Comparison of ENCODE assay signal across 8 cellular contexts in genomic region chr15:48331796-48332641, GRCh38. TPM values are rescaled to one million over a fixed set of nuclear protein-coding genes. Genes with fewer than 3 reads are reported as not detected.
DNase-seq lines count a peak whose midpoint lies in the region; ATAC-seq and TF ChIP-seq lines count a peak whose summit lies in the region.

No MANE protein-coding gene starts in this region.

- H3K4me2 ChIP-seq in neural progenitor cell: peak overlapping the region; percentile 90

- H3K9me3 ChIP-seq in Panc1 (ENCODE audit: control insufficient read depth, insufficient read depth, low read depth, low read length) (no peaks in the 10 kb centered on the region), neural progenitor cell (ENCODE audit: low read depth) (no peaks in the 10 kb centered on the region), subcutaneous abdominal adipose tissue (ENCODE audit: control insufficient read depth in 5 of 5, low read length in 5 of 5) (no peaks in the 10 kb centered on the region)

- peak overlapping the region; percentile 73 to 94 for H3K4me3 ChIP-seq in Panc1 (ENCODE audit: low read depth in 2 of 2, low read length in 2 of 2)
- peak overlapping the region; percentile 87 for H3K4me3 ChIP-seq in fibroblast of the aortic adventitia (ENCODE audit: low read depth, low read length)
- peak overlapping the region; percentile 83 for H3K4me3 ChIP-seq in neural progenitor cell
- peak overlapping the region; percentile 69 to 98 (median 90) for H3K4me3 ChIP-seq in subcutaneous abdominal adipose tissue (ENCODE audit: low read depth in 1 of 5, low read length in 5 of 5)

- peak; percentile 87 for ATAC-seq in Panc1

- no TSS peak for BruUV-seq in Panc1 (replicated peaks; lab: Mats Ljungman, UMichigan)

- H3K27ac ChIP-seq in Panc1 (ENCODE audit: low read length) (peak overlapping the region; percentile 93), neural progenitor cell (peak overlapping the region; percentile 66), subcutaneous abdominal adipose tissue (ENCODE audit: low read depth, low read length) (peak overlapping the region; percentile 94)

- in situ Hi-C loops in Panc1 (cut with HindIII; ENCODE audit: low pct_unique_long_range_greater_than_20kb, low sequenced_read_pairs): no loop called here

- H3K36me3 Mint-ChIP-seq in activated T-helper 2 cell treated with anti-CD3 and anti-CD28 coated beads, Interferon-gamma antibody, Interleukin-2, Interleukin-4, amounts not matched to agents 10 μg/mL and 5 μg/mL and 100 μg/mL, durations not matched to agents 14 hours and 24 hours and 36 hours (ENCODE audit: low read depth): peaks cover 51% of the 10 kb centered on the region
- peaks cover 16% of the 10 kb centered on the region for H3K36me3 Mint-ChIP-seq in neural progenitor cell

- POLR2A ChIA-PET in Panc1 (lab: Charles Lee): interaction anchor here (0.6 kb wide), 2 partner anchors 40 to 1500 kb away, joined by 6 to 9 read pairs; no protein-coding TSS in a partner anchor

- H3K4me3 Mint-ChIP-seq in activated T-helper 2 cell treated with anti-CD3 and anti-CD28 coated beads, Interferon-gamma antibody, Interleukin-2, Interleukin-4, amounts not matched to agents 10 μg/mL and 5 μg/mL and 100 μg/mL, durations not matched to agents 14 hours and 24 hours and 36 hours (ENCODE audit: low read depth): peak overlapping the region; percentile 99
- H3K4me3 Mint-ChIP-seq in neural progenitor cell: peak overlapping the region; percentile 97

- peaks cover 19% of the 10 kb centered on the region for H3K4me1 ChIP-seq in Panc1 (ENCODE audit: control insufficient read depth, insufficient read depth, low read length)
- peaks cover 24% of the 10 kb centered on the region for H3K4me1 ChIP-seq in neural progenitor cell
- H3K4me1 ChIP-seq in subcutaneous abdominal adipose tissue (ENCODE audit: control insufficient read depth in 5 of 5, insufficient read depth in 5 of 5, low read length in 5 of 5): peaks cover 0 to 19% (median 15%) of the 10 kb centered on the region in 5 donors

- H3K9me3 Mint-ChIP-seq in activated T-helper 2 cell treated with anti-CD3 and anti-CD28 coated beads, Interferon-gamma antibody, Interleukin-2, Interleukin-4, amounts not matched to agents 10 μg/mL and 5 μg/mL and 100 μg/mL, durations not matched to agents 14 hours and 24 hours and 36 hours: no peaks in the 10 kb centered on the region
- H3K9me3 Mint-ChIP-seq in neural progenitor cell: no peaks in the 10 kb centered on the region

- peaks cover 24% of the 10 kb centered on the region for H3F3A ChIP-seq in neural progenitor cell (ENCODE audit: low read depth)

- no peaks in the 10 kb centered on the region for H3K27me3 Mint-ChIP-seq in activated T-helper 2 cell treated with anti-CD3 and anti-CD28 coated beads, Interferon-gamma antibody, Interleukin-2, Interleukin-4, amounts not matched to agents 10 μg/mL and 5 μg/mL and 100 μg/mL, durations not matched to agents 14 hours and 24 hours and 36 hours (ENCODE audit: low read depth)
- no peaks in the 10 kb centered on the region for H3K27me3 Mint-ChIP-seq in neural progenitor cell (ENCODE audit: insufficient read depth, low read depth)

- peak; percentile 91 for DNase-seq in D341Med (ENCODE audit: low spot score)
- peak; percentile 88 for DNase-seq in GM20000 (ENCODE audit: low spot score)
- DNase-seq in HS-27A (ENCODE audit: low read depth): peak; percentile 40
- DNase-seq in Panc1 (ENCODE audit: low read depth, low spot score): no peak
- DNase-seq in activated T-helper 2 cell treated with anti-CD3 and anti-CD28 coated beads, Interferon-gamma antibody, Interleukin-2, Interleukin-4, amounts not matched to agents 10 μg/mL and 5 μg/mL and 100 μg/mL, durations not matched to agents 14 hours and 24 hours and 36 hours (ENCODE audit: low spot score): peak; percentile 71
- DNase-seq in fibroblast of the aortic adventitia (ENCODE audit: low read depth): peak; percentile 70
- peak; percentile 78 for DNase-seq in neural progenitor cell (ENCODE audit: low spot score)

- peaks cover 38% of the 10 kb centered on the region for H3K79me2 ChIP-seq in neural progenitor cell (ENCODE audit: low read depth)

- intact Hi-C loops in Panc1 (cut with micrococcal nuclease; ENCODE audit: unreplicated experiment): no loop called here
- intact Hi-C loops in activated T-helper 2 cell treated with anti-CD3 and anti-CD28 coated beads, Interferon-gamma antibody, Interleukin-2, Interleukin-4, amounts not matched to agents 10 μg/mL and 5 μg/mL and 100 μg/mL, durations not matched to agents 14 hours and 24 hours and 36 hours (cut with micrococcal nuclease): loop anchor here (5.0 to 10.0 kb wide), 4 partner anchors 155 to 1290 kb away; partner anchors contain the start of genes CEP152, COPS2, DTWD1 and FAM227B

- peaks cover 41% of the 10 kb centered on the region for H3K4me1 Mint-ChIP-seq in activated T-helper 2 cell treated with anti-CD3 and anti-CD28 coated beads, Interferon-gamma antibody, Interleukin-2, Interleukin-4, amounts not matched to agents 10 μg/mL and 5 μg/mL and 100 μg/mL, durations not matched to agents 14 hours and 24 hours and 36 hours (ENCODE audit: low read depth)
- H3K4me1 Mint-ChIP-seq in neural progenitor cell: peaks cover 31% of the 10 kb centered on the region

- peaks cover 32% of the 10 kb centered on the region for H3K36me3 ChIP-seq in Panc1 (ENCODE audit: control insufficient read depth, insufficient read depth, low read length)
- H3K36me3 ChIP-seq in neural progenitor cell: no peaks in the 10 kb centered on the region
- H3K36me3 ChIP-seq in subcutaneous abdominal adipose tissue (ENCODE audit: control insufficient read depth in 5 of 5, insufficient read depth in 5 of 5, low read length in 5 of 5): peaks cover 16 to 32% (median 24%) of the 10 kb centered on the region in 5 donors

- H3K9ac ChIP-seq in neural progenitor cell: peak overlapping the region; percentile 65
- peak overlapping the region in 4 of 5 donors; percentile 82 to 93 (median 85) for H3K9ac ChIP-seq in subcutaneous abdominal adipose tissue (ENCODE audit: low read length in 5 of 5)

- H2AFZ ChIP-seq in neural progenitor cell (replicated peaks): peak overlapping the region; percentile 92

- peaks cover 3% of the 10 kb centered on the region for H4K20me1 ChIP-seq in neural progenitor cell (ENCODE audit: low read depth)

- CTCF ChIA-PET in Panc1 (lab: Charles Lee): interaction anchor here (1.4 kb wide), 1 partner anchor 20 kb away, joined by 6 read pairs; no protein-coding TSS in a partner anchor

- H3K27me3 ChIP-seq in Panc1 (ENCODE audit: control insufficient read depth, insufficient read depth, low read length): no peaks in the 10 kb centered on the region
- H3K27me3 ChIP-seq in neural progenitor cell: no peaks in the 10 kb centered on the region
- no peaks in the 10 kb centered on the region for H3K27me3 ChIP-seq in subcutaneous abdominal adipose tissue (ENCODE audit: control insufficient read depth in 5 of 5, insufficient read depth in 4 of 5, low read length in 5 of 5)

- peak overlapping the region; percentile 99 for H3K27ac Mint-ChIP-seq in activated T-helper 2 cell treated with anti-CD3 and anti-CD28 coated beads, Interferon-gamma antibody, Interleukin-2, Interleukin-4, amounts not matched to agents 10 μg/mL and 5 μg/mL and 100 μg/mL, durations not matched to agents 14 hours and 24 hours and 36 hours
- H3K27ac Mint-ChIP-seq in neural progenitor cell: no peak overlapping the region

- TF ChIP-seq CTCF in GM20000 (IDR thresholded peaks at IDR 0.05; ENCODE audit: extremely low read depth, missing control alignments) (no peak), Panc1 (IDR thresholded peaks at IDR 0.05) (no peak), fibroblast of the aortic adventitia (IDR thresholded peaks at IDR 0.05; ENCODE audit: insufficient read depth, low read length) (no peak), neural progenitor cell (IDR thresholded peaks at IDR 0.05) (no peak)

RNA-seq across cellular contexts. Expression of gene DUT, which starts 0.8 kb away (rescaled TPM):
- total RNA-seq in Panc1 (2021; ENCODE audit: unreplicated experiment): 220 TPM
- 164 TPM for polyA plus RNA-seq in Panc1 (2012; ENCODE audit: insufficient read length)
- total RNA-seq in activated T-helper 2 cell treated with anti-CD3 and anti-CD28 coated beads, Interferon-gamma antibody, Interleukin-2, Interleukin-4, amounts not matched to agents 10 μg/mL and 5 μg/mL and 100 μg/mL, durations not matched to agents 14 hours and 24 hours and 36 hours: 204 and 212 TPM in 2 replicates
- 70.4 and 72.0 TPM in 2 replicates for total RNA-seq in fibroblast of the aortic adventitia (ENCODE audit: low replicate concordance)
- total RNA-seq in neural progenitor cell (ENCODE audit: low replicate concordance): 51.6 and 55.4 TPM in 2 replicates
